Comparison of ENCODE assay signal across 26 cellular contexts in genomic region chr9:113899205-113899604, GRCh38.
"Had no signal": no experiment of that assay in that cellular context is flagged by ENCODE, and none has a peak within 500 bp of the region (broad histone marks: within the 10 kb centered on the region; RNA-seq: fewer than 3 reads in every experiment).

No MANE protein-coding gene starts in this region.

- DNase-seq: activated CD4-positive, alpha-beta memory T cell treated with anti-CD3 and anti-CD28 coated beads, Interleukin-2, amount 10 ng/mL, durations not matched to agents 7 days and 5 days; activated CD4-positive, alpha-beta T cell treated with anti-CD3 and anti-CD28 coated beads for 36 hours; activated CD4-positive, alpha-beta T cell treated with anti-CD3 and anti-CD28 coated beads, Interleukin-2, amount 50 U/mL, for 1 hour; activated naive CD4-positive, alpha-beta T cell treated with anti-CD3 and anti-CD28 coated beads, Interleukin-2, amount 50 U/mL, for 16 hours; activated naive CD8-positive, alpha-beta T cell treated with anti-CD3 and anti-CD28 coated beads, Interleukin-2, amount 10 ng/mL, durations not matched to agents 7 days and 5 days; activated T-cell treated with anti-CD3 and anti-CD28 coated beads, Interleukin-2, amount 50 U/mL, for 72 hours; anterior cingulate cortex; MM.1S; NCI-H1105; NCI-H1436; NCI-H1694 treated with DMSO at 0.1 percent for 48 hours; NCI-H2029 treated with DMSO at 0.1 percent for 48 hours; NCI-H345; NCI-H510A treated with DMSO at 0.1 percent for 48 hours; NCI-H69; NK-92 treated with Interleukin-12 subunit alpha and Interleukin-12 subunit beta, amount 100 ng/mL, for 24 hours; OCI-M1; RPMI8226; T-helper 2 cell; T1000 had no signal

- H3K9me3 Mint-ChIP-seq: activated CD4-positive, alpha-beta memory T cell treated with anti-CD3 and anti-CD28 coated beads, Interleukin-2, amount 10 ng/mL, durations not matched to agents 7 days and 5 days; activated T-helper 2 cell treated with anti-CD3 and anti-CD28 coated beads, Interferon-gamma antibody, Interleukin-2, Interleukin-4, amounts not matched to agents 10 μg/mL and 5 μg/mL and 100 μg/mL, durations not matched to agents 14 hours and 24 hours and 36 hours had no signal

- H3K27ac Mint-ChIP-seq: activated CD4-positive, alpha-beta memory T cell treated with anti-CD3 and anti-CD28 coated beads, Interleukin-2, amount 10 ng/mL, durations not matched to agents 7 days and 5 days; activated CD4-positive, alpha-beta T cell treated with anti-CD3 and anti-CD28 coated beads for 36 hours; activated naive CD8-positive, alpha-beta T cell treated with anti-CD3 and anti-CD28 coated beads, Interleukin-2, amount 10 ng/mL, durations not matched to agents 7 days and 5 days; activated T-cell treated with anti-CD3 and anti-CD28 coated beads, Interleukin-2, amount 50 U/mL, for 72 hours; activated T-helper 2 cell treated with anti-CD3 and anti-CD28 coated beads, Interferon-gamma antibody, Interleukin-2, Interleukin-4, amounts not matched to agents 10 μg/mL and 5 μg/mL and 100 μg/mL, durations not matched to agents 14 hours and 24 hours and 36 hours; T-cell had no signal

- ATAC-seq: activated CD4-positive, alpha-beta T cell treated with anti-CD3 and anti-CD28 coated beads for 36 hours; activated T-cell treated with anti-CD3 and anti-CD28 coated beads, Interleukin-2, amount 50 U/mL, for 72 hours; Panc1; Right ventricle myocardium inferior; T-cell had no signal

- H3K4me1 Mint-ChIP-seq: activated CD4-positive, alpha-beta memory T cell treated with anti-CD3 and anti-CD28 coated beads, Interleukin-2, amount 10 ng/mL, durations not matched to agents 7 days and 5 days; activated CD4-positive, alpha-beta T cell treated with anti-CD3 and anti-CD28 coated beads for 36 hours; activated naive CD8-positive, alpha-beta T cell treated with anti-CD3 and anti-CD28 coated beads, Interleukin-2, amount 10 ng/mL, durations not matched to agents 7 days and 5 days; T-cell had no signal

- H3K4me3 Mint-ChIP-seq: activated CD4-positive, alpha-beta memory T cell treated with anti-CD3 and anti-CD28 coated beads, Interleukin-2, amount 10 ng/mL, durations not matched to agents 7 days and 5 days; activated CD4-positive, alpha-beta T cell treated with anti-CD3 and anti-CD28 coated beads for 36 hours; activated naive CD8-positive, alpha-beta T cell treated with anti-CD3 and anti-CD28 coated beads, Interleukin-2, amount 10 ng/mL, durations not matched to agents 7 days and 5 days; activated T-cell treated with anti-CD3 and anti-CD28 coated beads, Interleukin-2, amount 50 U/mL, for 72 hours; T-cell had no signal

- H3K36me3 Mint-ChIP-seq: activated naive CD8-positive, alpha-beta T cell treated with anti-CD3 and anti-CD28 coated beads, Interleukin-2, amount 10 ng/mL, durations not matched to agents 7 days and 5 days; T-cell had no signal

- H3K4me3 ChIP-seq: adrenal gland, SK-N-MC had no signal

- H3K27me3 Mint-ChIP-seq: activated CD4-positive, alpha-beta T cell treated with anti-CD3 and anti-CD28 coated beads for 36 hours had no signal
